Comparison of ENCODE assay signal across 1 cellular context in the genomic region with DNA sequence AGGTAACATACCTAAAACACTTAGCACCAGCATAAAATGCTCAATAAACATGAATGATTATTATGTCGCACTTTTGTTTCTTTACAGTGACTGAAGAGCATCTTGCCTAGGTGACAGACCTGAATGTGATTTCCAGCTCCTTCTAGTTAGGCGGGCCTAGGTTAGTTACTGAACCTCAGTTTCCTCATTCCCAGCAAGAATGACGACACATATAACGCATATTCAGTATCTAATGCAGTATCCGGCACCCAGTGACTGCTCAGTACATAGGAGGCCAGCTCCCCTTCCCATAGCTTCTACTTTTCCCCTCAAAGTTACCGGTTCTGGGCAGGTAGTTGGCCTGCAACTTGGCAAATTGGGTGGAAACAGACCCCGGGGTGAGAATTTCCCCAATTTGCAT.
TF ChIP-seq lines count a peak whose summit lies in the region.

No MANE protein-coding gene starts in this region.

TF ChIP-seq in HEK293, 187 proteins besides CTCF, POLR2A, EP300 and RAD21 (continued from another document):
- TF ChIP-seq, protein P1, sequence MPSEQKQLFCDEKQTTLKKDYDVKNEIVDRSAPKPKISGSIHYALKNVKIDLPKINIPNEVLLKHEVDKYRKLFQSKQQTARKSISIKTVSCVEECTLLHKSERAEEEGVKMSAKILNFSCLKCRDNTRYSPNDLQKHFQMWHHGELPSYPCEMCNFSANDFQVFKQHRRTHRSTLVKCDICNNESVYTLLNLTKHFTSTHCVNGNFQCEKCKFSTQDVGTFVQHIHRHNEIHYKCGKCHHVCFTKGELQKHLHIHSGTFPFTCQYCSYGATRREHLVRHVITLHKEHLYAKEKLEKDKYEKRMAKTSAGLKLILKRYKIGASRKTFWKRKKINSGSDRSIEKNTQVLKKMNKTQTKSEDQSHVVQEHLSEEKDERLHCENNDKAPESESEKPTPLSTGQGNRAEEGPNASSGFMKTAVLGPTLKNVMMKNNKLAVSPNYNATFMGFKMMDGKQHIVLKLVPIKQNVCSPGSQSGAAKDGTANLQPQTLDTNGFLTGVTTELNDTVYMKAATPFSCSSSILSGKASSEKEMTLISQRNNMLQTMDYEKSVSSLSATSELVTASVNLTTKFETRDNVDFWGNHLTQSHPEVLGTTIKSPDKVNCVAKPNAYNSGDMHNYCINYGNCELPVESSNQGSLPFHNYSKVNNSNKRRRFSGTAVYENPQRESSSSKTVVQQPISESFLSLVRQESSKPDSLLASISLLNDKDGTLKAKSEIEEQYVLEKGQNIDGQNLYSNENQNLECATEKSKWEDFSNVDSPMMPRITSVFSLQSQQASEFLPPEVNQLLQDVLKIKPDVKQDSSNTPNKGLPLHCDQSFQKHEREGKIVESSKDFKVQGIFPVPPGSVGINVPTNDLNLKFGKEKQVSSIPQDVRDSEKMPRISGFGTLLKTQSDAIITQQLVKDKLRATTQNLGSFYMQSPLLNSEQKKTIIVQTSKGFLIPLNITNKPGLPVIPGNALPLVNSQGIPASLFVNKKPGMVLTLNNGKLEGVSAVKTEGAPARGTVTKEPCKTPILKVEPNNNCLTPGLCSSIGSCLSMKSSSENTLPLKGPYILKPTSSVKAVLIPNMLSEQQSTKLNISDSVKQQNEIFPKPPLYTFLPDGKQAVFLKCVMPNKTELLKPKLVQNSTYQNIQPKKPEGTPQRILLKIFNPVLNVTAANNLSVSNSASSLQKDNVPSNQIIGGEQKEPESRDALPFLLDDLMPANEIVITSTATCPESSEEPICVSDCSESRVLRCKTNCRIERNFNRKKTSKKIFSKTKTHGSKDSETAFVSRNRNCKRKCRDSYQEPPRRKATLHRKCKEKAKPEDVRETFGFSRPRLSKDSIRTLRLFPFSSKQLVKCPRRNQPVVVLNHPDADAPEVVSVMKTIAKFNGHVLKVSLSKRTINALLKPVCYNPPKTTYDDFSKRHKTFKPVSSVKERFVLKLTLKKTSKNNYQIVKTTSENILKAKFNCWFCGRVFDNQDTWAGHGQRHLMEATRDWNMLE (tag by site-specific recombination; conservative IDR thresholded peaks at IDR 0.05; ENCODE audit: low read depth), result no peak
- TF ChIP-seq ZNF157 (tag by site-specific recombination; IDR thresholded peaks at IDR 0.05), result no peak
